8 cellular contexts compared by ENCODE assay signal in the genomic region with DNA sequence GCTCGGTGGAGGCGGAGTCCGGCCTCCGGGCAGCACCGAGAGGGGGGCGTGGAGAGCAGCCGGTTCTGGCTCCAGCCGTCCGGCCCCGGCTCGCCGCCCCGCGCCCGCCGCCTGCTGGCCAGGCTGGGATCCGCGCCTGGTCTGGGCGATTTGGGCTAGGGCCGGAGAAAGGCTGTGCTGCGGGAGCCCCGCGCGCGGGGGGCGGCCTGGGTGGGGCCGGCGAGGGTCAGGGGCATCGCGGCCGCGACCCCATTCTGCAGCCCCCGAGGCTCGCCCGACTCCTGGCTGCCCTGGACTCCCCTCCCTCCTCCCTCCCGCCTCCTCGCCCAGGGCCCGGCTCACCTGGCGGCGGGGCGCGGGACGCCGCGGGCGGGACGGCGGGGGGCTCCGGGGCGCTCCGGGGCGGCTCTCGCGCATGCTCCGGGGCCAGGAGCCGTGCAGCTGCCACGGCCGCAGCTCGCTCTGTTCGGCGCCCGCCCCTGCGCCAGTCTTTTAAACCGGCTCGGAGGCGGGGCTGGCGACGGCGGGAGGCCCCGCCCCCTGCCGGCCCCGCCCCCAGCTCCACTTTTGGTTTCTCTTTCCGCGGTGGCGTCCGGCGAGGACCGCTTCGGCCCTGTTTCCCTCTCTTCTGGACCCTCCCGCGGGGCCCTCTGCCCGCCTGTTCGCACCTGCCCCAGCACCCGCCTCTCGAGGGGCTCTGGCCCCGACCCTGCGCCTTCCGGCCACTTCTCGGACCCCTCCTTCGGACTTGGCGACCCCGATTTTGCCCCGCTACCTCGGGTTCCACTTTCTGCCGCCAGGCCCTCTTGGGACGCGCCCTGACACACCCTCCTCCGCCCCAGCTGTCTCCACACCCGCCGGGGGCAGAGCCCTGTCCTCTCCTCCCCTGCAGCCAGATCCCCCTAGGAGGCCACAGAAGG. TPM values are rescaled to one million over a fixed set of nuclear protein-coding genes. Genes with fewer than 3 reads are reported as not detected.
A peak's percentile ranks its signal among the peaks of the same experiment; 100 is the strongest.
DNase-seq lines count a peak whose midpoint lies in the region; ATAC-seq, FAIRE-seq and TF ChIP-seq lines count a peak whose summit lies in the region.

A gene with protein sequence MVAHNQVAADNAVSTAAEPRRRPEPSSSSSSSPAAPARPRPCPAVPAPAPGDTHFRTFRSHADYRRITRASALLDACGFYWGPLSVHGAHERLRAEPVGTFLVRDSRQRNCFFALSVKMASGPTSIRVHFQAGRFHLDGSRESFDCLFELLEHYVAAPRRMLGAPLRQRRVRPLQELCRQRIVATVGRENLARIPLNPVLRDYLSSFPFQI (minus strand): TSS at position 468 of the 920 bp plus-strand sequence. CDS start 726 bp downstream, outside the sequence.

- peak within 1 kb of the TSS; percentile 63 to 83 (median 68) for H3K9ac ChIP-seq in H1 (replicated peaks in 1 of 4; ENCODE audit: extremely low read depth in 1 of 4, low read depth in 3 of 4, low read length in 3 of 4)

- H3K4ac ChIP-seq in H1 (replicated peaks; ENCODE audit: insufficient read length, low read depth, low read length), result peak within 1 kb of the TSS; percentile 79

- TF ChIP-seq EP300 in H1 (IDR thresholded peaks at IDR 0.05; ENCODE audit: borderline replicate concordance in 1 of 2, low read depth in 2 of 2, low read length in 2 of 2), result 0 out of 3 replicates have a peak, but pooled peaks of 1 of the 2 experiments have one; percentile 36

- 2% methylated on average over 43 of the region's 100 CpGs; no CpG with 5 or more reads in 1 of the 2 experiments for WGBS in H1 (ENCODE audit: extremely low coverage in 1 of 2, insufficient coverage in 1 of 2, insufficient read length in 1 of 2, insufficient replicate concordance in 2 of 2, low coverage in 1 of 2, low lambda C conversion rate in 2 of 2, missing lambda C conversion rate in 1 of 2), 2 experiments

- DNase-seq in CD4-positive, alpha-beta memory T cell, result peak; percentile 78 to 87 (median 83)
- DNase-seq in NCI-H82 treated with DMSO at 0.1 percent for 48 hours (lab: John Stamatoyannopoulos, UW; ENCODE audit: unreplicated experiment) (peak; percentile 50), H1 (ENCODE audit: low read depth in 1 of 2, low spot score in 2 of 2) (peak; percentile 59 to 95), mesenteric fat pad (ENCODE audit: low spot score) (peak; percentile 96)
- peak; percentile 58 to 84 for DNase-seq in activated CD8-positive, alpha-beta memory T cell treated with anti-CD3 and anti-CD28 coated beads for 1 hour (ENCODE audit: extremely low read depth in 1 of 2, low read depth in 1 of 2)
- DNase-seq in stimulated activated CD8-positive, alpha-beta memory T cell treated with anti-CD3 and anti-CD28 coated beads, Interleukin-12 subunit alpha, Interleukin-12 subunit beta, amount 100 ng/mL, for 4 hours (ENCODE audit: low read depth), result peak; percentile 83

- peaks cover 60% of the 10 kb centered on the region for H3K4me1 ChIP-seq in CD4-positive, alpha-beta memory T cell (ENCODE audit: insufficient read depth, low read length)
- peaks cover 0 to 23% (median 8%) of the 10 kb centered on the region in 4 experiments; a peak in 5 of 7 replicates for H3K4me1 ChIP-seq in H1 (replicated peaks in 1 of 4; ENCODE audit: control insufficient read depth in 3 of 4, insufficient read depth in 4 of 4, low read length in 3 of 4)

- peak within 1 kb of the TSS; percentile 68; the same call in 1 of the 2 replicates for H2BK12ac ChIP-seq in H1 (ENCODE audit: low read depth, low read length)

- H3K36me3 Mint-ChIP-seq in CD4-positive, alpha-beta memory T cell, result peaks cover 5 to 28% of the 10 kb centered on the region in 2 donors

- peaks cover 11 to 22% of the 10 kb centered on the region in 2 experiments for H4K20me1 ChIP-seq in H1 (replicated peaks in 1 of 2; ENCODE audit: control insufficient read depth in 1 of 2, insufficient read depth in 2 of 2, low read length in 2 of 2)

- H3K4me3 ChIP-seq in CD4-positive, alpha-beta memory T cell (ENCODE audit: low read length in 2 of 2), result peak within 1 kb of the TSS; percentile 73 to 85
- H3K4me3 ChIP-seq in H1 (ENCODE audit: extremely low read depth in 1 of 4, insufficient read depth in 2 of 4, low read depth in 3 of 4, low read length in 4 of 4), result peak within 1 kb of the TSS; percentile 61 to 97 (median 74)

- H2BK5ac ChIP-seq in H1 (ENCODE audit: low read depth, low read length), result peak within 1 kb of the TSS; percentile 27; the same call in 1 of the 2 replicates

- H2BK20ac ChIP-seq in H1 (ENCODE audit: low read length), result peak within 1 kb of the TSS; percentile 55; the same call in 1 of the 2 replicates

- peaks cover 0 to 12% (median 0%) of the 10 kb centered on the region in 8 donors for H3K9me3 Mint-ChIP-seq in CD4-positive, alpha-beta memory T cell

- peak within 1 kb of the TSS; percentile 60; the same call in 1 of the 2 replicates for H2AFZ ChIP-seq in H1 (ENCODE audit: low read length)

- H4K8ac ChIP-seq in H1 (ENCODE audit: extremely low read depth, insufficient read depth, low read length), result peak within 1 kb of the TSS; percentile 92

- peak within 1 kb of the TSS; percentile 69 for H2BK120ac ChIP-seq in H1 (replicated peaks; ENCODE audit: low read depth, low read length)

- H4K5ac ChIP-seq in H1 (ENCODE audit: insufficient read length, low read depth, low read length), result peak within 1 kb of the TSS; percentile 75

- no peak for FAIRE-seq in H1 (lab: Jason Lieb, UNC)

- H3K27ac ChIP-seq in CD4-positive, alpha-beta memory T cell (ENCODE audit: low read depth, low read length), result peak within 1 kb of the TSS; percentile 83
- H3K27ac ChIP-seq in H1 (ENCODE audit: low read depth, low read length), result no peak within 1 kb of the TSS

- peak; percentile 94 to 97 for TF ChIP-seq POLR2A in H1 (IDR thresholded peaks at IDR 0.05; ENCODE audit: control extremely low read depth in 1 of 2, low read depth in 2 of 2, low read length in 2 of 2)

- H3K4me3 Mint-ChIP-seq in CD4-positive, alpha-beta memory T cell, result peak within 1 kb of the TSS; percentile 90 to 98 (median 94)

- no peaks in the 10 kb centered on the region for H3K27me3 ChIP-seq in CD4-positive, alpha-beta memory T cell (ENCODE audit: insufficient read depth, low read length)
- no peaks in the 10 kb centered on the region; a peak in 1 of 7 replicates for H3K27me3 ChIP-seq in H1 (replicated peaks in 1 of 4; ENCODE audit: control insufficient read depth in 3 of 4, extremely low read depth in 1 of 4, insufficient read depth in 3 of 4, low read length in 3 of 4)

- CTCF ChIA-PET in CD4-positive, alpha-beta memory T cell (lab: Charles Lee; ENCODE audit: partially characterized antibody), result interaction anchor here (0.7 to 7.6 kb wide), 36 partner anchors 10 to 307 kb away, joined by 3 to 197 read pairs (median 6); a partner anchor contains a TSS
- CTCF ChIA-PET in H1 (lab: Charles Lee; ENCODE audit: partially characterized antibody), result interaction anchor here (0.7 to 6.8 kb wide), 51 partner anchors 14 to 347 kb away, joined by 3 to 79 read pairs (median 5); a partner anchor contains a TSS

- POLR2A ChIA-PET in CD4-positive, alpha-beta memory T cell (lab: Charles Lee; ENCODE audit: partially characterized antibody), result interaction anchor here (0.5 to 8.3 kb wide), 55 partner anchors 8 to 660 kb away, joined by 3 to 283 read pairs (median 6); a partner anchor contains a TSS
- POLR2A ChIA-PET in H1 (lab: Charles Lee; ENCODE audit: partially characterized antibody), result interaction anchor here (0.7 to 4.6 kb wide), 68 partner anchors 8 to 310 kb away, joined by 3 to 32 read pairs (median 4); a partner anchor contains a TSS

- H2BK15ac ChIP-seq in H1 (ENCODE audit: low read length), result no peak within 1 kb of the TSS

- peak; percentile 62 to 73 for TF ChIP-seq RAD21 in H1 (IDR thresholded peaks at IDR 0.05 in 1 of 2, conservative IDR thresholded peaks at IDR 0.05 in 1 of 2; ENCODE audit: low read depth in 2 of 2, low read length in 2 of 2)

- H3K4me1 Mint-ChIP-seq in CD4-positive, alpha-beta memory T cell, result peaks cover 38 to 77% (median 48%) of the 10 kb centered on the region in 4 donors

- H3K14ac ChIP-seq in H1 (ENCODE audit: insufficient read length), result no peak within 1 kb of the TSS

- peak within 1 kb of the TSS; percentile 82 to 96 for H3K4me2 ChIP-seq in H1 (ENCODE audit: insufficient read depth in 1 of 2, low read depth in 2 of 2, low read length in 2 of 2)

- H3K56ac ChIP-seq in H1 (replicated peaks; ENCODE audit: insufficient read length, low read depth, low read length), result peak within 1 kb of the TSS; percentile 75

- peak within 1 kb of the TSS; percentile 93 for H4K91ac ChIP-seq in H1 (replicated peaks; ENCODE audit: insufficient read length, low read length)

- H2AK5ac ChIP-seq in H1 (ENCODE audit: low read depth, low read length), result no peak within 1 kb of the TSS

- H3K27ac Mint-ChIP-seq in CD4-positive, alpha-beta memory T cell, result peak within 1 kb of the TSS; percentile 92 to 99 (median 97)

- peak within 1 kb of the TSS; percentile 89 for H3K18ac ChIP-seq in H1 (ENCODE audit: extremely low read depth, low read length)

- intact Hi-C loops in CD4-positive, alpha-beta memory T cell (cut with micrococcal nuclease), result loop anchor here (1.0 to 10.0 kb wide), 9 partner anchors 23 to 659 kb away; a partner anchor contains a TSS

- peak; percentile 74 to 81 (median 75) for TF ChIP-seq CTCF in H1 (IDR thresholded peaks at IDR 0.05; ENCODE audit: control extremely low read depth in 1 of 3, insufficient read depth in 1 of 3, low read depth in 1 of 3, low read length in 3 of 3)

- peaks cover 15% of the 10 kb centered on the region for H3K23me2 ChIP-seq in H1 (ENCODE audit: low read depth, low read length)

- peaks cover 6% of the 10 kb centered on the region for H3K36me3 ChIP-seq in CD4-positive, alpha-beta memory T cell (ENCODE audit: insufficient read depth, low read length)
- peaks cover 0 to 8% (median 5%) of the 10 kb centered on the region in 4 experiments; a peak in 5 of 8 replicates for H3K36me3 ChIP-seq in H1 (ENCODE audit: control insufficient read depth in 2 of 4, insufficient read depth in 4 of 4, low read length in 3 of 4)

- no peaks in the 10 kb centered on the region for H3K27me3 Mint-ChIP-seq in CD4-positive, alpha-beta memory T cell

- peaks cover 4% of the 10 kb centered on the region; the same call in 1 of the 2 replicates for H3K79me1 ChIP-seq in H1 (ENCODE audit: low read depth, low read length)

- H3K23ac ChIP-seq in H1 (ENCODE audit: insufficient read length), result no peak within 1 kb of the TSS

- no peaks in the 10 kb centered on the region for H3K9me3 ChIP-seq in CD4-positive, alpha-beta memory T cell (ENCODE audit: control insufficient read depth in 1 of 2, low read length in 2 of 2)
- no peaks in the 10 kb centered on the region for H3K9me3 ChIP-seq in H1 (ENCODE audit: insufficient read depth in 2 of 2, low read depth in 1 of 2, low read length in 1 of 2)

- peaks cover 0 to 28% of the 10 kb centered on the region in 2 experiments; a peak in 2 of 4 replicates for H3K79me2 ChIP-seq in H1 (ENCODE audit: control insufficient read depth in 1 of 2, insufficient read depth in 2 of 2, low read length in 2 of 2)

- peak; percentile 51 for ATAC-seq in GM19395 (IDR thresholded peaks at IDR 0.05; ENCODE audit: unreplicated experiment)
- ATAC-seq in HG03521 (IDR thresholded peaks at IDR 0.05; ENCODE audit: unreplicated experiment), result peak; percentile 45

RNA-seq across cellular contexts. Expression of the gene that starts here (rescaled TPM):
- 10 to 100 TPM; 14.7 to 16.7 TPM for total RNA-seq in CD4-positive, alpha-beta memory T cell
- 10 to 100 TPM; 17.6 to 37.8 TPM for polyA plus RNA-seq in CD4-positive, alpha-beta memory T cell
- total RNA-seq in H1 (2021; fragmentation: NEBNext Ultra II Directional; extraction: Animal tissue kit (Norgen Biotek cat#: 25700)), result 48.9 and 49.8 TPM in 2 replicates
- polyA plus RNA-seq in H1 (2011; rRNA removed), result 21.0 and 46.5 TPM in 2 replicates
- 17.0 TPM for polyA plus RNA-seq in H1 (2011; cell fraction: cytosol; rRNA removed)
- 36.0 TPM for polyA plus RNA-seq in H1 (2011; cell fraction: nucleus; rRNA removed)
- polyA plus RNA-seq in H1 (2012, experiment 1 of 2), result 9.9 to 28.9 TPM (median 25.5 TPM) in 4 replicates
- 20.5 TPM for polyA plus RNA-seq in H1 (2012, experiment 2 of 2)
- 83.3 TPM for polyA plus RNA-seq in H1 (2013, experiment 1 of 2)
- 90.5 TPM for polyA plus RNA-seq in H1 (2013, experiment 2 of 2)
- 1.7 and 4.1 TPM in 2 replicates for polyA minus RNA-seq in H1 (2011; rRNA and poly(A)+ RNA removed)
- 22.5 TPM for polyA minus RNA-seq in H1 (2011; cell fraction: cytosol; rRNA and poly(A)+ RNA removed)
- polyA minus RNA-seq in H1 (2011; cell fraction: nucleus; rRNA and poly(A)+ RNA removed), result 60.0 TPM
- total RNA-seq in mesenteric fat pad, result 35.0 TPM
